ENCODE assay signal across 9 cellular contexts in the genomic region with DNA sequence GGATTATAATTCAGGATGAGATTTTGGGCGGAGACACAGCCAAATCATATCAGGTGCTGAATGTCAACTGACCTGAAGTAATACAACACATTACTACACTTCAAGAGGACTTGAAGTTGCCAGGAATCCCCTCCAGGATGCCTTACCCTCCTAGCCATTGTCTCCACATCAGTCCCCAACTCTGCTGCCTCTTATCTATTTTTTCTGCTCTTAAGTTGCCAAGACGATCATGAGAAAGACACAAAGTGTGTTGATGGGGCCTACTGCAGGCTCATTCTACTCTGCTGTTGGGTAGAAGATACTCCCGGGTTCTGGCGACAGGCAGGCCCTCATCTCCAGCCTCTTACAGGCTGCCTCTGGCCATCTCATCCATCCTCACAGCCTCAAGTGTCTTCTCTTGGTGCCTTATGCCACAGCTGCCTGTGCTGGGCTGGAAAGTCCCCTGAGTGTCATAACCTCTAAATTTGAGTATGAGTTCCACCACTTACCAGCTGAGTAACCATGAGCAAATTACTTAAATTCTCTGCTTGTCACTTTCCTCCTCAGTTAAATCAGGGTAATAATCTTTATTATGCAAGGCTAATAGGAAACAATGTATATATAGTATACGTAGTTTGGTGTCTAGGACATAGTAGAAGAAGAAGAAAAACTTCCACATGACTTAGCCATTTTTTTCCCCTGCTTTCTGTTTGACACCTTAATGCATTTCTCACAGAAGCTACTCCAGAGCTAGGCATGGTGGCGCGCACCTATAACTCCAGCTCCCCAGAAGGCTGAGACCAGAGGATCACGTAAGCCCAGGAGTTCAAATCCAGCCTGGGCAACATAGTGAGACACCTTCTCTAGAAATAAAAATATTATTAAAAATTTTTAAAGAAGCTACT.
DNase-seq lines count a peak whose midpoint lies in the region; ATAC-seq lines count a peak whose summit lies in the region.
"Had no signal": no experiment of that assay in that cellular context is flagged by ENCODE, and none has a peak within 500 bp of the region (broad histone marks: within the 10 kb centered on the region; RNA-seq: fewer than 3 reads in every experiment).

No MANE protein-coding gene starts in this region.

- peaks cover 0 to 4% (median 0%) of the 10 kb centered on the region in 7 donors for H3K9me3 Mint-ChIP-seq in naive B cell

- H3K36me3 Mint-ChIP-seq in naive B cell, result no peaks in the 10 kb centered on the region

- DNase-seq in naive B cell (peak; percentile 86), NCI-H2196 treated with DMSO at 0.1 percent for 48 hours (lab: John Stamatoyannopoulos, UW; ENCODE audit: unreplicated experiment) (no peak), Right ventricle myocardium superior (no peak)
- no peak for DNase-seq in NK-92 treated with Interleukin-12 subunit alpha and Interleukin-12 subunit beta, amount 100 ng/mL, for 24 hours (lab: John Stamatoyannopoulos, UW)
- DNase-seq: activated CD4-positive, CD25-positive, alpha-beta regulatory T cell treated with anti-CD3 and anti-CD28 coated beads, Interleukin-2, amount 50 U/mL, for 72 hours; NCI-H146 had no signal

- H3K4me1 Mint-ChIP-seq in naive B cell, result peaks cover 52 to 83% (median 64%) of the 10 kb centered on the region in 3 donors

- H3K27me3 Mint-ChIP-seq in naive B cell, result no peaks in the 10 kb centered on the region

- H3K4me3 Mint-ChIP-seq in naive B cell, result peak overlapping the region; percentile 64 to 95 (median 88)

- peak; percentile 99 for ATAC-seq in GM18870 (IDR thresholded peaks at IDR 0.05; ENCODE audit: unreplicated experiment)
- peak; percentile 97 for ATAC-seq in GM21515 (IDR thresholded peaks at IDR 0.05; ENCODE audit: unreplicated experiment)
- peak; percentile 99 for ATAC-seq in HG03378 (IDR thresholded peaks at IDR 0.05; ENCODE audit: unreplicated experiment)
- ATAC-seq in naive B cell (ENCODE audit: low read depth in 2 of 2), result peak; percentile 87 to 91
- ATAC-seq in Right ventricle myocardium superior (ENCODE audit: poor library complexity), result no peak

- intact Hi-C loops in Right ventricle myocardium superior (cut with DNase I), result no loop called here

- peak overlapping the region; percentile 99 to 100 (median 100) for H3K27ac Mint-ChIP-seq in naive B cell
